20 cellular contexts compared by ENCODE assay signal in the genomic region with DNA sequence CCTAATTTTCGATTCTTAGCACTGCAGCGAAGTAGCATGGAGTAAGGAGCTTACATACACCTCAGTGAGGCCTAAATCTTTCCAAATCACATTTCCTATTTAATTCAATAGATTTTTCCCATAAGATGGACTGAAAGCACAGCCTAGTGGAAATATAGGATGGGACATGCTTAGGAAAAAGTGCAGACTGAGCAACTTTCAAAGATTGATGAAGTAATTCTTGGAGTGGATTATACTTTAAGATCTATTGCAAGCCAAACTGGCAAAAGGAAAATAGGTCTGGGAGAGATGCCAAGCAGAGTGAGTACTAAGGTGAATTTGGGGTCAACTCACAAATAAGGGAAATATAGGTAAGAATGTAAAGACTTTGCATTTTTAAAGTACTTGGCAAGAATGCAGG.
DNase-seq lines count a peak whose midpoint lies in the region; ATAC-seq, FAIRE-seq and TF ChIP-seq lines count a peak whose summit lies in the region.
"Had no signal": no experiment of that assay in that cellular context is flagged by ENCODE, and none has a peak within 500 bp of the region (broad histone marks: within the 10 kb centered on the region; RNA-seq: fewer than 3 reads in every experiment).

No MANE protein-coding gene starts in this region.

- no peak for FAIRE-seq in astrocyte (lab: Jason Lieb, UNC)
- FAIRE-seq: islet of Langerhans had no signal

- no peak for TF ChIP-seq EP300 in stomach (IDR thresholded peaks at IDR 0.05)

- no peak overlapping the region for H3K4me2 ChIP-seq in astrocyte (ENCODE audit: low read length)

- H3K79me2 ChIP-seq in astrocyte (ENCODE audit: insufficient read depth, low read length) = no peaks in the 10 kb centered on the region

- POLR2A ChIA-PET in MCF 10A (lab: Yijun Ruan, JAX) = interaction anchor here (1.0 kb wide), 1 partner anchor 221 kb away, joined by 4 read pairs; no protein-coding TSS in a partner anchor

- H4K20me1 ChIP-seq in astrocyte (ENCODE audit: insufficient read depth, low read length) = no peaks in the 10 kb centered on the region

- H3K36me3 Mint-ChIP-seq in MCF 10A (ENCODE audit: insufficient read depth, unreplicated experiment) = no peaks in the 10 kb centered on the region
- H3K36me3 Mint-ChIP-seq in astrocyte (ENCODE audit: low read depth, unreplicated experiment) = no peaks in the 10 kb centered on the region
- H3K36me3 Mint-ChIP-seq: CD4-positive, alpha-beta memory T cell; IgD-negative memory B cell; natural killer cell had no signal

- H3K27ac Mint-ChIP-seq in MCF 10A (ENCODE audit: low read depth, unreplicated experiment) (no peak overlapping the region), astrocyte (ENCODE audit: unreplicated experiment) (no peak overlapping the region)
- H3K27ac Mint-ChIP-seq: effector memory CD8-positive, alpha-beta T cell; IgD-negative memory B cell; natural killer cell; stimulated activated naive CD8-positive, alpha-beta T cell treated with anti-CD3 and anti-CD28 coated beads, Interleukin-15, amount 100 ng/mL, for 72 hours had no signal

- peaks cover 22% of the 10 kb centered on the region for H3K4me1 Mint-ChIP-seq in MCF 10A (ENCODE audit: insufficient read depth, unreplicated experiment)
- no peaks in the 10 kb centered on the region for H3K4me1 Mint-ChIP-seq in astrocyte (ENCODE audit: low read depth, unreplicated experiment)
- H3K4me1 Mint-ChIP-seq: CD4-positive, alpha-beta memory T cell; IgD-negative memory B cell; natural killer cell; stimulated activated naive CD8-positive, alpha-beta T cell treated with anti-CD3 and anti-CD28 coated beads, Interleukin-15, amount 100 ng/mL, for 72 hours had no signal

- no peaks in the 10 kb centered on the region for H3K9me3 ChIP-seq in breast epithelium
- no peaks in the 10 kb centered on the region for H3K9me3 ChIP-seq in astrocyte (ENCODE audit: insufficient read depth, low read depth, low read length)
- H3K9me3 ChIP-seq in stomach = no peaks in the 10 kb centered on the region

- H3K27me3 ChIP-seq in breast epithelium (no peaks in the 10 kb centered on the region), astrocyte (ENCODE audit: insufficient read depth, low read length) (no peaks in the 10 kb centered on the region), stomach (no peaks in the 10 kb centered on the region)

- H3K4me3 Mint-ChIP-seq in MCF 10A (ENCODE audit: unreplicated experiment) = no peak overlapping the region
- no peak overlapping the region for H3K4me3 Mint-ChIP-seq in astrocyte (ENCODE audit: unreplicated experiment)
- H3K4me3 Mint-ChIP-seq: CD4-positive, alpha-beta memory T cell; effector memory CD8-positive, alpha-beta T cell; IgD-negative memory B cell; natural killer cell; stimulated activated naive CD8-positive, alpha-beta T cell treated with anti-CD3 and anti-CD28 coated beads, Interleukin-15, amount 100 ng/mL, for 72 hours had no signal

- intact Hi-C loops in MCF 10A (cut with micrococcal nuclease) = no loop called here
- intact Hi-C loops in breast epithelium (cut with DNase I; ENCODE audit: low total_unique reads) = no loop called here
- intact Hi-C loops in stomach (cut with DNase I; ENCODE audit: low total_unique reads) = no loop called here
- intact Hi-C loops in head of caudate nucleus (cut with DNase I) = no loop called here

- H3K27ac ChIP-seq in breast epithelium = no peak overlapping the region
- H3K27ac ChIP-seq in astrocyte (ENCODE audit: low read depth, low read length) = no peak overlapping the region
- H3K27ac ChIP-seq in stomach = no peak overlapping the region

- CTCF ChIA-PET in MCF 10A (lab: Yijun Ruan, JAX) = interaction anchor here (0.6 to 3.6 kb wide), 11 partner anchors 12 to 1384 kb away, joined by 3 to 31 read pairs (median 4); no protein-coding TSS in a partner anchor

- H3K4me3 ChIP-seq in breast epithelium (no peak overlapping the region), astrocyte (ENCODE audit: insufficient read depth, low read depth, low read length) (no peak overlapping the region), stomach (no peak overlapping the region)

- no peaks in the 10 kb centered on the region for H3K27me3 Mint-ChIP-seq in MCF 10A (ENCODE audit: insufficient read depth, unreplicated experiment)
- no peaks in the 10 kb centered on the region for H3K27me3 Mint-ChIP-seq in astrocyte (ENCODE audit: low read depth, unreplicated experiment)
- H3K27me3 Mint-ChIP-seq: CD4-positive, alpha-beta memory T cell; effector memory CD8-positive, alpha-beta T cell; IgD-negative memory B cell; stimulated activated naive CD8-positive, alpha-beta T cell treated with anti-CD3 and anti-CD28 coated beads, Interleukin-15, amount 100 ng/mL, for 72 hours had no signal

- BruUV-seq in MCF 10A (replicated peaks; lab: Mats Ljungman, UMichigan) = no TSS peak

- 87 to 92% (median 89%) methylated on average over 2 of the region's 2 CpGs for WGBS in stomach, 5 donors

- peak; percentile 31 for TF ChIP-seq CTCF in MCF 10A (IDR thresholded peaks at IDR 0.05; ENCODE audit: unreplicated experiment)
- TF ChIP-seq CTCF in breast epithelium (IDR thresholded peaks at IDR 0.05) = no peak
- TF ChIP-seq CTCF in astrocyte (IDR thresholded peaks at IDR 0.05; ENCODE audit: insufficient read depth, low read depth, low read length) = peak; percentile 29
- no peak for TF ChIP-seq CTCF in stomach (IDR thresholded peaks at IDR 0.05)

- TF ChIP-seq POLR2A in breast epithelium (IDR thresholded peaks at IDR 0.05) (no peak), stomach (IDR thresholded peaks at IDR 0.05) (no peak)

- H3K9me3 Mint-ChIP-seq in MCF 10A (ENCODE audit: unreplicated experiment) = no peaks in the 10 kb centered on the region
- H3K9me3 Mint-ChIP-seq in astrocyte (ENCODE audit: unreplicated experiment) = peaks cover 3% of the 10 kb centered on the region

- ATAC-seq in GM21381 (IDR thresholded peaks at IDR 0.05; ENCODE audit: unreplicated experiment) = no peak
- ATAC-seq: effector memory CD8-positive, alpha-beta T cell; natural killer cell; stimulated activated naive CD8-positive, alpha-beta T cell treated with anti-CD3 and anti-CD28 coated beads, Interleukin-15, amount 100 ng/mL, for 72 hours had no signal

- H3K4me1 ChIP-seq in breast epithelium (no peaks in the 10 kb centered on the region), astrocyte (ENCODE audit: insufficient read depth, low read length) (no peaks in the 10 kb centered on the region), stomach (no peaks in the 10 kb centered on the region)

- H3K36me3 ChIP-seq in breast epithelium = no peaks in the 10 kb centered on the region
- no peaks in the 10 kb centered on the region for H3K36me3 ChIP-seq in astrocyte (ENCODE audit: insufficient read depth, low read length)
- H3K36me3 ChIP-seq in stomach = no peaks in the 10 kb centered on the region

- H3K9ac ChIP-seq in astrocyte (ENCODE audit: low read length) = no peak overlapping the region

- no peak overlapping the region for H2AFZ ChIP-seq in astrocyte (ENCODE audit: low read depth, low read length)

- DNase-seq in MCF 10A (ENCODE audit: unreplicated experiment) (peak; percentile 77), breast epithelium (ENCODE audit: low spot score in 2 of 2) (no peak), astrocyte (ENCODE audit: low read depth) (peak; percentile 59), fibroblast of peridontal ligament (ENCODE audit: extremely low read depth) (peak; percentile 52), T-helper 1 cell (no peak), stomach (no peak), head of caudate nucleus (no peak)
- DNase-seq: activated CD8-positive, alpha-beta memory T cell treated with anti-CD3 and anti-CD28 coated beads, Interleukin-2, amount 50 U/mL, for 4 hours; activated naive CD4-positive, alpha-beta T cell treated with Interleukin-2 at 50 U/mL for 16 hours; CD4-positive, alpha-beta memory T cell; effector memory CD8-positive, alpha-beta T cell; EL; natural killer cell; NCI-H1092 treated with DMSO at 0.1 percent for 48 hours; SHP77 treated with DMSO at 0.1 percent for 48 hours; stimulated activated CD4-positive, alpha-beta T cell treated with anti-CD3 and anti-CD28 coated beads, Interleukin-15, amount 100 ng/mL, for 24 hours; stimulated activated naive CD8-positive, alpha-beta T cell treated with anti-CD3 and anti-CD28 coated beads, Interleukin-15, amount 100 ng/mL, for 72 hours had no signal

Comparison
In these comparisons a context has a peak if more than half of its experiments do, and no peak if none do; other contexts are left out.
1. DNase-seq: peak in MCF 10A (single experiment), astrocyte (single experiment) and fibroblast of peridontal ligament (single experiment); none in breast epithelium (0 of 2), T-helper 1 cell (0 of 5), stomach (single experiment) and head of caudate nucleus (0 of 42).
2. CTCF ChIP-seq: peak in MCF 10A (single experiment) and astrocyte (single experiment); none in breast epithelium (0 of 3) and stomach (0 of 7).